Comparison of ENCODE assay signal across 1 cellular context in the genomic region with DNA sequence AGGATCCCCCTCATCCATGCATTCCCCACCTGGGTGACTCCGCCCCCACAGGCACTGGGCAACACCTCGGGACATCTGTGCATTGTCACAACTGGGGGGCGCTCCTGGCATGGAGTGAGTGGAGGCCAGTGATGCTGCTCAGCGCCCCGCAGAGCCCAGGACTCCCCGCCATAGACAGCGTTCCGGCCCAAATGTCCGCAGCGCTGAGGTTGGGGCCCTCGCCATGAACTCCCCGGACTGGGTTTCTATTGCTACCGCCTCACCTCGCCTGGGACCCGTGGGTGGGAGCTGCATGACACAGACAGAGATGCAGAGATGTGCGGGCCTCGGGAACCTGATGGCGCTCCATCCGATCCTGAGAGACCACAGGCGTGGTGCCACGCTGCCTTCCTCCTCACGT.
TF ChIP-seq lines count a peak whose summit lies in the region.

No MANE protein-coding gene starts in this region.

TF ChIP-seq in K562, 482 proteins besides CTCF, POLR2A, EP300 and RAD21:
- TF ChIP-seq ZNF165 (CRISPR knock-in tag; IDR thresholded peaks at IDR 0.05; ENCODE audit: borderline replicate concordance) (no peak), POLR2G (IDR thresholded peaks at IDR 0.05; ENCODE audit: low read depth, low read length) (0 out of 2 replicates have a peak, but pooled peaks have one; percentile 39), RNF2 (IDR thresholded peaks at IDR 0.05) (no peak), RB1 (IDR thresholded peaks at IDR 0.05; ENCODE audit: low read depth) (no peak), ZNF280A (IDR thresholded peaks at IDR 0.05; ENCODE audit: low read depth, partially characterized antibody) (no peak), ZNF184 (CRISPR knock-in tag; IDR thresholded peaks at IDR 0.05) (no peak)
- TF ChIP-seq, protein P1, sequence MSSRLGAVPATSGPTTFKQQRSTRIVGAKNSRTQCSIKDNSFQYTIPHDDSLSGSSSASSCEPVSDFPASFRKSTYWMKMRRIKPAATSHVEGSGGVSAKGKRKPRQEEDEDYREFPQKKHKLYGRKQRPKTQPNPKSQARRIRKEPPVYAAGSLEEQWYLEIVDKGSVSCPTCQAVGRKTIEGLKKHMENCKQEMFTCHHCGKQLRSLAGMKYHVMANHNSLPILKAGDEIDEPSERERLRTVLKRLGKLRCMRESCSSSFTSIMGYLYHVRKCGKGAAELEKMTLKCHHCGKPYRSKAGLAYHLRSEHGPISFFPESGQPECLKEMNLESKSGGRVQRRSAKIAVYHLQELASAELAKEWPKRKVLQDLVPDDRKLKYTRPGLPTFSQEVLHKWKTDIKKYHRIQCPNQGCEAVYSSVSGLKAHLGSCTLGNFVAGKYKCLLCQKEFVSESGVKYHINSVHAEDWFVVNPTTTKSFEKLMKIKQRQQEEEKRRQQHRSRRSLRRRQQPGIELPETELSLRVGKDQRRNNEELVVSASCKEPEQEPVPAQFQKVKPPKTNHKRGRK (tag; IDR thresholded peaks at IDR 0.05), result no peak
